ENCODE assay signal across 9 cellular contexts in genomic region chr11:85718991-85719807, GRCh38. TPM values are rescaled to one million over a fixed set of nuclear protein-coding genes. Genes with fewer than 3 reads are reported as not detected.
DNase-seq lines count a peak whose midpoint lies in the region; ATAC-seq and TF ChIP-seq lines count a peak whose summit lies in the region.
"Had no signal": no experiment of that assay in that cellular context is flagged by ENCODE, and none has a peak within 500 bp of the region (broad histone marks: within the 10 kb centered on the region; RNA-seq: fewer than 3 reads in every experiment).

No MANE protein-coding gene starts in this region.

- ATAC-seq in GM21367 (IDR thresholded peaks at IDR 0.05; ENCODE audit: unreplicated experiment) = no peak

- H3K4me1 Mint-ChIP-seq in osteocyte (ENCODE audit: unreplicated experiment) = peaks cover 18% of the 10 kb centered on the region
- H3K4me1 Mint-ChIP-seq in activated T-cell treated with anti-CD3 and anti-CD28 coated beads, Interleukin-2, amount 50 U/mL, for 24 hours (ENCODE audit: low read depth) = peaks cover 19% of the 10 kb centered on the region

- H3K27ac Mint-ChIP-seq in osteocyte (ENCODE audit: unreplicated experiment) = peak overlapping the region; percentile 62
- H3K27ac Mint-ChIP-seq in activated T-cell treated with anti-CD3 and anti-CD28 coated beads, Interleukin-2, amount 50 U/mL, for 24 hours = no peak overlapping the region
- H3K27ac Mint-ChIP-seq: activated naive CD4-positive, alpha-beta T cell treated with anti-CD3 and anti-CD28 coated beads, Interleukin-2, amount 50 U/mL, for 24 hours had no signal

- peak overlapping the region; percentile 19 for H3K4me3 Mint-ChIP-seq in osteocyte (ENCODE audit: unreplicated experiment)
- no peak overlapping the region for H3K4me3 Mint-ChIP-seq in activated T-cell treated with anti-CD3 and anti-CD28 coated beads, Interleukin-2, amount 50 U/mL, for 24 hours
- H3K4me3 Mint-ChIP-seq: activated naive CD4-positive, alpha-beta T cell treated with anti-CD3 and anti-CD28 coated beads, Interleukin-2, amount 50 U/mL, for 24 hours had no signal

- intact Hi-C loops in head of caudate nucleus (cut with DNase I) = no loop called here

- DNase-seq in EH (ENCODE audit: low read depth) = peak; percentile 100
- peak in 40 of 42 donors; percentile 4 to 72 (median 42) for DNase-seq in head of caudate nucleus
- no peak for DNase-seq in osteocyte (ENCODE audit: extremely low spot score, unreplicated experiment)
- no peak for DNase-seq in activated naive CD4-positive, alpha-beta T cell treated with anti-CD3 and anti-CD28 coated beads, Interleukin-2, amount 50 U/mL, for 16 hours
- no peak for DNase-seq in activated T-cell treated with anti-CD3 and anti-CD28 coated beads, Interleukin-2, amount 50 U/mL, for 24 hours
- DNase-seq in stimulated activated CD4-positive, alpha-beta T cell treated with anti-CD3 and anti-CD28 coated beads, Interleukin-4, amount 100 ng/mL, for 24 hours = no peak

- peak overlapping the region; percentile 70 for H3K4me3 ChIP-seq in WI38 (ENCODE audit: low read depth, low read length)

- TF ChIP-seq CTCF in WI38 (IDR thresholded peaks at IDR 0.05; ENCODE audit: low read depth, low read length) (no peak), osteocyte (IDR thresholded peaks at IDR 0.05) (no peak)

- no peaks in the 10 kb centered on the region for H3K27me3 Mint-ChIP-seq in osteocyte (ENCODE audit: unreplicated experiment)
- H3K27me3 Mint-ChIP-seq in activated T-cell treated with anti-CD3 and anti-CD28 coated beads, Interleukin-2, amount 50 U/mL, for 24 hours = no peaks in the 10 kb centered on the region
- H3K27me3 Mint-ChIP-seq: activated naive CD4-positive, alpha-beta T cell treated with anti-CD3 and anti-CD28 coated beads, Interleukin-2, amount 50 U/mL, for 24 hours had no signal

- no peaks in the 10 kb centered on the region for H3K9me3 Mint-ChIP-seq in osteocyte (ENCODE audit: unreplicated experiment)
- H3K9me3 Mint-ChIP-seq in activated T-cell treated with anti-CD3 and anti-CD28 coated beads, Interleukin-2, amount 50 U/mL, for 24 hours = no peaks in the 10 kb centered on the region
- H3K9me3 Mint-ChIP-seq: activated naive CD4-positive, alpha-beta T cell treated with anti-CD3 and anti-CD28 coated beads, Interleukin-2, amount 50 U/mL, for 24 hours had no signal

- no peaks in the 10 kb centered on the region for H3K36me3 Mint-ChIP-seq in osteocyte (ENCODE audit: unreplicated experiment)
- peaks cover 3% of the 10 kb centered on the region for H3K36me3 Mint-ChIP-seq in activated T-cell treated with anti-CD3 and anti-CD28 coated beads, Interleukin-2, amount 50 U/mL, for 24 hours (ENCODE audit: low read depth)

RNA-seq across cellular contexts. Expression of gene CCDC89, which starts 33.2 kb away (rescaled TPM):
- not detected in 2 replicates for total RNA-seq in osteocyte

RNA-seq across cellular contexts. Expression of gene CREBZF, which starts 54.3 kb away (rescaled TPM):
- 38.0 and 44.7 TPM in 2 replicates for total RNA-seq in osteocyte

Comparison
In these comparisons a context has a peak if more than half of its experiments do, and no peak if none do; other contexts are left out.
1. DNase-seq: peak in EH (single experiment) and head of caudate nucleus (40 of 42); none in osteocyte (single experiment), activated naive CD4-positive, alpha-beta T cell treated with anti-CD3 and anti-CD28 coated beads, Interleukin-2, amount 50 U/mL, for 16 hours (single experiment), activated T-cell treated with anti-CD3 and anti-CD28 coated beads, Interleukin-2, amount 50 U/mL, for 24 hours (single experiment) and stimulated activated CD4-positive, alpha-beta T cell treated with anti-CD3 and anti-CD28 coated beads, Interleukin-4, amount 100 ng/mL, for 24 hours (single experiment).